ENCODE assay signal across 8 cellular contexts in genomic region chr5:10353241-10354047, GRCh38. TPM values are rescaled to one million over a fixed set of nuclear protein-coding genes. Genes with fewer than 3 reads are reported as not detected.
DNase-seq lines count a peak whose midpoint lies in the region; ATAC-seq and TF ChIP-seq lines count a peak whose summit lies in the region.

Gene MARCHF6 (plus strand): TSS chr5:10353695. CDS start chr5:10353899, 204 bp downstream.

- H3K9ac ChIP-seq in muscle layer of colon (ENCODE audit: low read length): peak within 1 kb of the TSS; percentile 66

- ATAC-seq in GM21723 (IDR thresholded peaks at IDR 0.05; ENCODE audit: unreplicated experiment) (peak; percentile 86), Panc1 (peak; percentile 95), esophagus mucosa (peak; percentile 98)
- peak; percentile 89 to 92 for ATAC-seq in activated T-cell treated with anti-CD3 and anti-CD28 coated beads, Interleukin-2, amount 50 U/mL, for 4 hours

- CTCF ChIA-PET in Panc1 (lab: Charles Lee): interaction anchor here (0.5 to 0.6 kb wide), 2 partner anchors 68 to 76 kb away, joined by 5 to 7 read pairs; no protein-coding TSS in a partner anchor

- H3K9me3 ChIP-seq in Panc1 (ENCODE audit: control insufficient read depth, insufficient read depth, low read depth, low read length): no peaks in the 10 kb centered on the region
- H3K9me3 ChIP-seq in muscle layer of colon (ENCODE audit: low read length): no peaks in the 10 kb centered on the region

- no peak for TF ChIP-seq CTCF in Panc1 (IDR thresholded peaks at IDR 0.05)

- no peaks in the 10 kb centered on the region for H3K9me3 Mint-ChIP-seq in activated T-cell treated with anti-CD3 and anti-CD28 coated beads, Interleukin-2, amount 50 U/mL, for 4 hours

- H3K36me3 ChIP-seq in Panc1 (ENCODE audit: control insufficient read depth, insufficient read depth, low read length): no peaks in the 10 kb centered on the region; the same call in 1 of the 2 replicates
- no peaks in the 10 kb centered on the region for H3K36me3 ChIP-seq in muscle layer of colon (ENCODE audit: insufficient read depth, low read length)

- H3K4me1 Mint-ChIP-seq in activated T-cell treated with anti-CD3 and anti-CD28 coated beads, Interleukin-2, amount 50 U/mL, for 4 hours (ENCODE audit: low read depth): peaks cover 48% of the 10 kb centered on the region

- H3K4me3 Mint-ChIP-seq in activated T-cell treated with anti-CD3 and anti-CD28 coated beads, Interleukin-2, amount 50 U/mL, for 4 hours: peak within 1 kb of the TSS; percentile 100

- POLR2A ChIA-PET in Panc1 (lab: Charles Lee): interaction anchor here (0.5 to 1.2 kb wide), 9 partner anchors 9 to 102 kb away, joined by 3 to 15 read pairs (median 3); no protein-coding TSS in a partner anchor

- BruUV-seq in Panc1 (replicated peaks; lab: Mats Ljungman, UMichigan): no TSS peak

- intact Hi-C loops in Panc1 (cut with micrococcal nuclease; ENCODE audit: unreplicated experiment): no loop called here

- H3K4me1 ChIP-seq in Panc1 (ENCODE audit: control insufficient read depth, insufficient read depth, low read length) (peaks cover 38% of the 10 kb centered on the region), muscle layer of colon (ENCODE audit: insufficient read depth, low read length) (peaks cover 24% of the 10 kb centered on the region)

- no peaks in the 10 kb centered on the region for H3K27me3 Mint-ChIP-seq in activated T-cell treated with anti-CD3 and anti-CD28 coated beads, Interleukin-2, amount 50 U/mL, for 4 hours (ENCODE audit: low read depth)

- no peaks in the 10 kb centered on the region for H3K27me3 ChIP-seq in Panc1 (ENCODE audit: control insufficient read depth, insufficient read depth, low read length)
- H3K27me3 ChIP-seq in muscle layer of colon (ENCODE audit: control insufficient read depth in 1 of 2, insufficient read depth in 2 of 2, low read length in 2 of 2): no peaks in the 10 kb centered on the region

- in situ Hi-C loops in Panc1 (cut with HindIII; ENCODE audit: low pct_unique_long_range_greater_than_20kb, low sequenced_read_pairs): no loop called here

- peaks cover 2% of the 10 kb centered on the region for H3K36me3 Mint-ChIP-seq in activated T-cell treated with anti-CD3 and anti-CD28 coated beads, Interleukin-2, amount 50 U/mL, for 4 hours (ENCODE audit: insufficient read depth)

- H3K4me3 ChIP-seq in Panc1 (ENCODE audit: low read depth in 2 of 2, low read length in 2 of 2): peak within 1 kb of the TSS; percentile 79 to 94
- peak within 1 kb of the TSS; percentile 64 to 97 for H3K4me3 ChIP-seq in muscle layer of colon (ENCODE audit: low read depth in 1 of 2, low read length in 2 of 2)

- H3K27ac ChIP-seq in Panc1 (ENCODE audit: low read length) (peak within 1 kb of the TSS; percentile 97), muscle layer of colon (ENCODE audit: low read depth, low read length) (peak within 1 kb of the TSS; percentile 96)

- DNase-seq in DMS153 treated with DMSO at 0.1 percent for 48 hours (lab: John Stamatoyannopoulos, UW; ENCODE audit: unreplicated experiment): peak; percentile 98
- peak; percentile 90 for DNase-seq in KG1 (lab: John Stamatoyannopoulos, UW)
- DNase-seq in Panc1 (ENCODE audit: low read depth, low spot score): no peak
- peak; percentile 96 for DNase-seq in activated T-cell treated with anti-CD3 and anti-CD28 coated beads, Interleukin-2, amount 50 U/mL, for 4 hours
- peak; percentile 87 to 95 for DNase-seq in stimulated activated CD8-positive, alpha-beta memory T cell treated with anti-CD3 and anti-CD28 coated beads, Interleukin-7, amount 100 ng/mL, for 1 hour (ENCODE audit: low read depth in 2 of 2)

RNA-seq across cellular contexts. Expression of gene MARCHF6, which starts in this region (rescaled TPM):
- total RNA-seq in Panc1 (2021; ENCODE audit: unreplicated experiment) (172 TPM), esophagus mucosa (50.6 TPM)
- 88.2 TPM for polyA plus RNA-seq in Panc1 (2012; ENCODE audit: insufficient read length)
- 100 to 1,000 TPM in 1 of 3 donors, 10 to 100 TPM in 2; 94.5 to 110 (median 96.7) TPM for total RNA-seq in activated T-cell treated with anti-CD3 and anti-CD28 coated beads, Interleukin-2, amount 50 U/mL, for 4 hours
